16 cellular contexts compared by ENCODE assay signal in genomic region chr5:76500633-76501393, GRCh38.
"Had no signal": no experiment of that assay in that cellular context is flagged by ENCODE, and none has a peak within 500 bp of the region (broad histone marks: within the 10 kb centered on the region; RNA-seq: fewer than 3 reads in every experiment).

No MANE protein-coding gene starts in this region.

- H3K4me3 Mint-ChIP-seq: activated CD4-positive, alpha-beta T cell treated with anti-CD3 and anti-CD28 coated beads, Interleukin-2, amount 10 ng/mL, durations not matched to agents 7 days and 5 days; activated naive CD8-positive, alpha-beta T cell; naive thymus-derived CD4-positive, alpha-beta T cell; stimulated activated memory B cell treated with anti-CD40 and anti-IgM and Interleukin-4, amounts not matched to agents 10 μg/mL and 1 μg/mL and 100 μg/mL, for 72 hours; T-helper 17 cell had no signal

- H3K9me3 Mint-ChIP-seq: activated CD4-positive, alpha-beta T cell treated with anti-CD3 and anti-CD28 coated beads, Interleukin-2, amount 10 ng/mL, durations not matched to agents 7 days and 5 days; stimulated activated memory B cell treated with anti-CD40 and anti-IgM and Interleukin-4, amounts not matched to agents 10 μg/mL and 1 μg/mL and 100 μg/mL, for 72 hours had no signal

- DNase-seq: activated CD4-positive, alpha-beta T cell treated with anti-CD3 and anti-CD28 coated beads, Interleukin-2, amount 10 ng/mL, durations not matched to agents 7 days and 5 days; activated CD4-positive, CD25-positive, alpha-beta regulatory T cell; activated gamma-delta T cell; amygdala; cortex of kidney; effector CD8-positive, alpha-beta T cell; hippocampal formation; left cardiac atrium; naive thymus-derived CD4-positive, alpha-beta T cell; right cardiac atrium; T-helper 17 cell; transverse colon had no signal

- H3K4me1 Mint-ChIP-seq: stimulated activated memory B cell treated with anti-CD40 and anti-IgM and Interleukin-4, amounts not matched to agents 10 μg/mL and 1 μg/mL and 100 μg/mL, for 72 hours had no signal

- H3K27me3 Mint-ChIP-seq: activated CD4-positive, alpha-beta T cell treated with anti-CD3 and anti-CD28 coated beads, Interleukin-2, amount 10 ng/mL, durations not matched to agents 7 days and 5 days; activated naive CD8-positive, alpha-beta T cell; naive thymus-derived CD4-positive, alpha-beta T cell; progenitor cell of endocrine pancreas; stimulated activated memory B cell treated with anti-CD40 and anti-IgM and Interleukin-4, amounts not matched to agents 10 μg/mL and 1 μg/mL and 100 μg/mL, for 72 hours; T-helper 17 cell had no signal

- H3K4me3 ChIP-seq: smooth muscle cell, transverse colon had no signal

- H3K27ac Mint-ChIP-seq: activated CD4-positive, alpha-beta T cell treated with anti-CD3 and anti-CD28 coated beads, Interleukin-2, amount 10 ng/mL, durations not matched to agents 7 days and 5 days; activated naive CD8-positive, alpha-beta T cell; progenitor cell of endocrine pancreas; stimulated activated memory B cell treated with anti-CD40 and anti-IgM and Interleukin-4, amounts not matched to agents 10 μg/mL and 1 μg/mL and 100 μg/mL, for 72 hours had no signal

- ATAC-seq: left cardiac atrium; naive thymus-derived CD4-positive, alpha-beta T cell; right cardiac atrium; stimulated activated memory B cell treated with anti-CD40 and anti-IgM and Interleukin-4, amounts not matched to agents 10 μg/mL and 1 μg/mL and 100 μg/mL, for 72 hours; T-helper 17 cell had no signal

- H3K36me3 Mint-ChIP-seq: stimulated activated memory B cell treated with anti-CD40 and anti-IgM and Interleukin-4, amounts not matched to agents 10 μg/mL and 1 μg/mL and 100 μg/mL, for 72 hours had no signal
